In genomic region chr13:110687736-110688135, GRCh38 we compare ENCODE assay signal across 28 cellular contexts.
"Had no signal": no experiment of that assay in that cellular context is flagged by ENCODE, and none has a peak within 500 bp of the region (broad histone marks: within the 10 kb centered on the region; RNA-seq: fewer than 3 reads in every experiment).

No MANE protein-coding gene starts in this region.

- H3K4me1 Mint-ChIP-seq: activated CD4-positive, alpha-beta T cell treated with anti-CD3 and anti-CD28 coated beads for 36 hours; activated naive CD4-positive, alpha-beta T cell treated with anti-CD3 and anti-CD28 coated beads, Interleukin-2, amount 10 ng/mL, durations not matched to agents 7 days and 5 days; brain had no signal

- ATAC-seq: activated CD4-positive, alpha-beta T cell treated with anti-CD3 and anti-CD28 coated beads for 36 hours; activated CD8-positive, alpha-beta T cell treated with anti-CD3 and anti-CD28 coated beads for 36 hours; activated naive CD4-positive, alpha-beta T cell treated with anti-CD3 and anti-CD28 coated beads, Interleukin-2, amount 50 U/mL, for 72 hours; activated T-cell treated with anti-CD3 and anti-CD28 coated beads, Interleukin-2, amount 50 U/mL, for 72 hours; gastroesophageal sphincter; T-helper 17 cell had no signal

- H3K27ac ChIP-seq: ascending aorta, breast epithelium, cardiac muscle cell, colonic mucosa, epithelial cell of prostate, esophagus squamous epithelium, gastroesophageal sphincter had no signal

- H3K27ac Mint-ChIP-seq: activated CD4-positive, alpha-beta T cell treated with anti-CD3 and anti-CD28 coated beads for 36 hours; activated CD4-positive, alpha-beta T cell treated with anti-CD3 and anti-CD28 coated beads, Interleukin-2, amount 10 ng/mL, durations not matched to agents 24 days and 14 days; activated CD8-positive, alpha-beta T cell treated with anti-CD3 and anti-CD28 coated beads for 36 hours; activated naive CD4-positive, alpha-beta T cell treated with anti-CD3 and anti-CD28 coated beads, Interleukin-2, amount 10 ng/mL, durations not matched to agents 7 days and 5 days; activated naive CD8-positive, alpha-beta T cell treated with anti-CD3 and anti-CD28 coated beads, Interleukin-2, amount 10 ng/mL, durations not matched to agents 7 days and 5 days; activated T-cell treated with anti-CD3 and anti-CD28 coated beads, Interleukin-2, amount 50 U/mL, for 72 hours; brain; T-helper 2 cell treated with Interferon-gamma antibody and Interleukin-4, amounts not matched to agents 5 μg/mL and 100 μg/mL, for 36 hours had no signal

- H3K4me1 ChIP-seq: ascending aorta, breast epithelium, colonic mucosa, esophagus squamous epithelium, gastroesophageal sphincter had no signal

- DNase-seq: activated CD4-positive, alpha-beta T cell treated with anti-CD3 and anti-CD28 coated beads for 36 hours; activated CD4-positive, alpha-beta T cell treated with anti-CD3 and anti-CD28 coated beads, Interleukin-2, amount 10 ng/mL, durations not matched to agents 24 days and 14 days; activated CD4-positive, CD25-positive, alpha-beta regulatory T cell; activated CD4-positive, CD25-positive, alpha-beta regulatory T cell treated with anti-CD3 and anti-CD28 coated beads, Interleukin-2, amount 50 U/mL, for 72 hours; activated CD8-positive, alpha-beta T cell treated with anti-CD3 and anti-CD28 coated beads for 36 hours; activated gamma-delta T cell; activated naive CD4-positive, alpha-beta T cell; activated naive CD4-positive, alpha-beta T cell treated with anti-CD3 and anti-CD28 coated beads, Interleukin-2, amount 10 ng/mL, durations not matched to agents 7 days and 5 days; activated naive CD8-positive, alpha-beta T cell treated with anti-CD3 and anti-CD28 coated beads, Interleukin-2, amount 10 ng/mL, durations not matched to agents 7 days and 5 days; activated T-cell treated with anti-CD3 and anti-CD28 coated beads, Interleukin-2, amount 50 U/mL, for 24 hours; activated T-cell treated with anti-CD3 and anti-CD28 coated beads, Interleukin-2, amount 50 U/mL, for 72 hours; central memory CD4-positive, alpha-beta T cell; cerebellar nuclear complex; colonic mucosa; effector CD8-positive, alpha-beta T cell; esophagus squamous epithelium; foreskin melanocyte; T-helper 1 cell; T-helper 17 cell; T1000 had no signal

- H3K27me3 ChIP-seq: ascending aorta, breast epithelium, cardiac muscle cell, colonic mucosa, esophagus squamous epithelium, gastroesophageal sphincter had no signal

- H3K4me3 Mint-ChIP-seq: activated CD4-positive, alpha-beta T cell treated with anti-CD3 and anti-CD28 coated beads for 36 hours; activated CD4-positive, alpha-beta T cell treated with anti-CD3 and anti-CD28 coated beads, Interleukin-2, amount 10 ng/mL, durations not matched to agents 24 days and 14 days; activated CD8-positive, alpha-beta T cell treated with anti-CD3 and anti-CD28 coated beads for 36 hours; activated naive CD4-positive, alpha-beta T cell treated with anti-CD3 and anti-CD28 coated beads, Interleukin-2, amount 10 ng/mL, durations not matched to agents 7 days and 5 days; activated naive CD8-positive, alpha-beta T cell treated with anti-CD3 and anti-CD28 coated beads, Interleukin-2, amount 10 ng/mL, durations not matched to agents 7 days and 5 days; activated T-cell treated with anti-CD3 and anti-CD28 coated beads, Interleukin-2, amount 50 U/mL, for 24 hours; activated T-cell treated with anti-CD3 and anti-CD28 coated beads, Interleukin-2, amount 50 U/mL, for 72 hours; brain; T-helper 17 cell; T-helper 2 cell treated with Interferon-gamma antibody and Interleukin-4, amounts not matched to agents 5 μg/mL and 100 μg/mL, for 36 hours had no signal

- H3K27me3 Mint-ChIP-seq: activated CD4-positive, alpha-beta T cell treated with anti-CD3 and anti-CD28 coated beads for 36 hours; activated CD4-positive, alpha-beta T cell treated with anti-CD3 and anti-CD28 coated beads, Interleukin-2, amount 10 ng/mL, durations not matched to agents 24 days and 14 days; activated CD8-positive, alpha-beta T cell treated with anti-CD3 and anti-CD28 coated beads for 36 hours; activated naive CD4-positive, alpha-beta T cell treated with anti-CD3 and anti-CD28 coated beads, Interleukin-2, amount 10 ng/mL, durations not matched to agents 7 days and 5 days; activated naive CD8-positive, alpha-beta T cell treated with anti-CD3 and anti-CD28 coated beads, Interleukin-2, amount 10 ng/mL, durations not matched to agents 7 days and 5 days; activated T-cell treated with anti-CD3 and anti-CD28 coated beads, Interleukin-2, amount 50 U/mL, for 24 hours; brain; T-helper 17 cell had no signal

- H3K9me3 ChIP-seq: ascending aorta, breast epithelium, colonic mucosa, esophagus squamous epithelium, gastroesophageal sphincter had no signal

- H3K9me3 Mint-ChIP-seq: activated CD4-positive, alpha-beta T cell treated with anti-CD3 and anti-CD28 coated beads, Interleukin-2, amount 10 ng/mL, durations not matched to agents 24 days and 14 days; activated CD8-positive, alpha-beta T cell treated with anti-CD3 and anti-CD28 coated beads for 36 hours; activated naive CD4-positive, alpha-beta T cell treated with anti-CD3 and anti-CD28 coated beads, Interleukin-2, amount 10 ng/mL, durations not matched to agents 7 days and 5 days; activated naive CD4-positive, alpha-beta T cell treated with anti-CD3 and anti-CD28 coated beads, Interleukin-2, amount 50 U/mL, for 72 hours; activated naive CD8-positive, alpha-beta T cell treated with anti-CD3 and anti-CD28 coated beads, Interleukin-2, amount 10 ng/mL, durations not matched to agents 7 days and 5 days; activated T-cell treated with anti-CD3 and anti-CD28 coated beads, Interleukin-2, amount 50 U/mL, for 24 hours; activated T-cell treated with anti-CD3 and anti-CD28 coated beads, Interleukin-2, amount 50 U/mL, for 72 hours; brain; T-helper 2 cell treated with Interferon-gamma antibody and Interleukin-4, amounts not matched to agents 5 μg/mL and 100 μg/mL, for 36 hours had no signal

- H3K36me3 ChIP-seq: breast epithelium had no signal

- H3K4me3 ChIP-seq: ascending aorta, breast epithelium, cardiac muscle cell, colonic mucosa, esophagus squamous epithelium, gastroesophageal sphincter had no signal
